ENCODE assay signal across 8 cellular contexts in the genomic region with DNA sequence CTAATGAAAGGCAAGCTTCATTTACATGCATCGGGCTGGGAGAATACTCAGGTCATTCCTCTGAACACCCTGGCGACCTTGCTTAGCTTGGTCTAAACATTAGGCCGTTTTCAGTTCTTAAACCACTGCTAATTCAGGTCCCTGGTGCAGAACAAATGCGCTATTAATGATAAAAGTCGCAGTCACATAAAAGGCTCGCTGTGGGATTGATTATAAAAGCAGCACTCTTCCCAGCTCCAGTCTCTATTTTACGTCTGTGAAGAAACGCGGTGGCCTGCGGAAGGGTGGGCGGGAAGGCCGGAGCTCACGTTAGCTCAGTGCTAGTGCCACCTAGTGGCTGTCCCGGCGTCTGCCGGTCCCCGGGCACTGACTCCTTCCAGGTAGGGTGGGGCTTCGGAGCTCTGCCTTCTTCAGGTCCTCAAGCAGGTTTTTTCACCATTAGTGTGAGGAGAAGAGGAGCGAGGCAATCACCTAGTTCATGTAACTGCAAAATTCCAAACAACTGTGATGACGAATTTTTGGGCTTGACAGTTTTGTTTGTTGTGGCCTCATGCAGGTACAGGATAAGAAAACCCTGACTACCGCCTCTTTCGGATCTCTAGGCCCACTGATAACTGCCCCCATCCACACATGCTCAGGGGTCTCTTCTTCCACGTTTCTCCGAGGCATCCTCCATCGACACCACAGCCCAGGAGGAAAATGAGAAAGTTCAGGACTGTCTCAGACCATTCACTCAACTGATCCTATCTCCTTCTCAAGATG.
A peak's percentile ranks its signal among the peaks of the same experiment; 100 is the strongest.
DNase-seq lines count a peak whose midpoint lies in the region; ATAC-seq and TF ChIP-seq lines count a peak whose summit lies in the region.

No MANE protein-coding gene starts in this region.

- peak; percentile 92 for ATAC-seq in foreskin keratinocyte

- DNase-seq in NCI-H187 (lab: John Stamatoyannopoulos, UW) (peak; percentile 26 to 53), NCI-H187 treated with DMSO at 0.1 percent for 48 hours (lab: John Stamatoyannopoulos, UW) (no peak), HT-29 (ENCODE audit: low spot score) (peak; percentile 84), RPMI8226 (peak; percentile 50), foreskin keratinocyte (peak; percentile 32 to 63), superior temporal gyrus (ENCODE audit: extremely low spot score) (peak; percentile 86)
- peak; percentile 27 for DNase-seq in activated effector memory CD4-positive, alpha-beta T cell treated with Interleukin-2 at 50 U/mL for 16 hours

- no peak overlapping the region for H3K4me3 ChIP-seq in neutrophil (ENCODE audit: low read depth in 1 of 2, low read length in 1 of 2)

- H3K27ac ChIP-seq in foreskin keratinocyte = no peak overlapping the region
- H3K27ac ChIP-seq in neutrophil = no peak overlapping the region

- peaks cover 17% of the 10 kb centered on the region for H3K27me3 ChIP-seq in foreskin keratinocyte
- H3K27me3 ChIP-seq in neutrophil = peaks cover 29% of the 10 kb centered on the region

- TF ChIP-seq CTCF in foreskin keratinocyte (conservative IDR thresholded peaks at IDR 0.05) = peak; percentile 92
- peak; percentile 61 for TF ChIP-seq CTCF in neutrophil (IDR thresholded peaks at IDR 0.05)

- no peaks in the 10 kb centered on the region for H3K4me1 ChIP-seq in foreskin keratinocyte
- H3K4me1 ChIP-seq in neutrophil (ENCODE audit: control insufficient read depth in 1 of 2, insufficient read depth in 1 of 2, low read depth in 1 of 2, low read length in 1 of 2) = peaks cover 4 to 5% of the 10 kb centered on the region in 2 experiments

- no peaks in the 10 kb centered on the region for H3K36me3 ChIP-seq in neutrophil

- H3K9me3 ChIP-seq in neutrophil = no peaks in the 10 kb centered on the region
